Comparison of ENCODE assay signal across 28 cellular contexts in the genomic region with DNA sequence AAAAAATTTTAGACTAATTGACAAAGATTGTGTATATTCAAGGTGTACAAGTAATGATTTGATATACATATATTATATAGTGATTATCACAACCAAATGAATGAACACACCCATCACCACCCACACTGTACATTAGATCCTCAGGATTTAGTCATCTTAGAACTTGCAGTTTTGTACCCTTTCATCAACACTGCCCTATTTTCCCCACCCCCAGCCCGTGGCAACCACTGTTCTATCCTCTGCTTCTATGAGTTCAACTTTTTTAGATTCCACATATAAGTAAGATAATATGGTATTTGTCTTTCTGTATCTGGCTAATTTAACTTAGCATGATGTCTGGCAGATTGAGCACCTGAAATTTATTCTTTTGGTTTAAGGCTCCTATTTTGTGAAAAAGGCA.
"Had no signal": no experiment of that assay in that cellular context is flagged by ENCODE, and none has a peak within 500 bp of the region (broad histone marks: within the 10 kb centered on the region; RNA-seq: fewer than 3 reads in every experiment).

No MANE protein-coding gene starts in this region.

- H3K4me3 ChIP-seq: stomach, suprapubic skin, testis, thoracic aorta, thyroid gland, tibial artery, tibial nerve, transverse colon, upper lobe of left lung, upper lobe of right lung, uterus, vagina had no signal

- H3K4me1 Mint-ChIP-seq: stimulated activated effector memory CD8-positive, alpha-beta T cell treated with anti-CD3 and anti-CD28 coated beads, Interleukin-12 subunit alpha, Interleukin-12 subunit beta, amount 100 ng/mL, for 72 hours; stimulated activated memory B cell treated with anti-CD40 and anti-IgM and Interleukin-4, amounts not matched to agents 10 μg/mL and 1 μg/mL and 100 μg/mL, for 72 hours; stimulated activated naive B cell treated with anti-CD40 and anti-IgM and Interleukin-4, amounts not matched to agents 10 μg/mL and 1 μg/mL and 100 μg/mL, for 72 hours; stimulated activated naive CD8-positive, alpha-beta T cell treated with anti-CD3 and anti-CD28 coated beads, Interleukin-15, amount 100 ng/mL, for 72 hours had no signal

- H3K36me3 ChIP-seq: stomach, suprapubic skin, thoracic aorta, thyroid gland, tibial artery, tibial nerve, transverse colon, upper lobe of left lung, upper lobe of right lung, uterus, vagina had no signal

- H3K9me3 ChIP-seq: suprapubic skin, testis, thoracic aorta, thyroid gland, tibial artery, transverse colon, upper lobe of left lung, upper lobe of right lung, uterus, vagina had no signal

- H3K27ac Mint-ChIP-seq: stimulated activated effector memory CD8-positive, alpha-beta T cell treated with anti-CD3 and anti-CD28 coated beads, Interleukin-12 subunit alpha, Interleukin-12 subunit beta, amount 100 ng/mL, for 72 hours; stimulated activated memory B cell treated with anti-CD40 and anti-IgM and Interleukin-4, amounts not matched to agents 10 μg/mL and 1 μg/mL and 100 μg/mL, for 72 hours; stimulated activated naive B cell treated with anti-CD40 and anti-IgM and Interleukin-4, amounts not matched to agents 10 μg/mL and 1 μg/mL and 100 μg/mL, for 72 hours; stimulated activated naive CD8-positive, alpha-beta T cell treated with anti-CD3 and anti-CD28 coated beads, Interleukin-15, amount 100 ng/mL, for 72 hours; stimulated activated naive CD8-positive, alpha-beta T cell treated with anti-CD3 and anti-CD28 coated beads, Interleukin-15, Interleukin-2, amounts not matched to agents 100 ng/mL and 50 ng/mL, for 24 hours; type B pancreatic cell had no signal

- DNase-seq: stimulated activated CD4-positive, alpha-beta T cell treated with anti-CD3 and anti-CD28 coated beads, Interleukin-2, amount 100 ng/mL, for 48 hours; stimulated activated CD4-positive, alpha-beta T cell treated with anti-CD3 and anti-CD28 coated beads, Interleukin-4, amount 100 ng/mL, for 1 hour; stimulated activated CD4-positive, alpha-beta T cell treated with anti-CD3 and anti-CD28 coated beads, Interleukin-4, amount 100 ng/mL, for 24 hours; stimulated activated CD4-positive, alpha-beta T cell treated with anti-CD3 and anti-CD28 coated beads, Interleukin-4, amount 100 ng/mL, for 4 hours; stimulated activated CD8-positive, alpha-beta memory T cell treated with anti-CD3 and anti-CD28 coated beads, Interleukin-4, amount 100 ng/mL, for 48 hours; stimulated activated naive B cell treated with anti-CD40 and anti-IgM and Interleukin-4, amounts not matched to agents 10 μg/mL and 1 μg/mL and 100 μg/mL, for 72 hours; stimulated activated naive CD4-positive, alpha-beta T cell; stimulated activated naive CD4-positive, alpha-beta T cell treated with Interleukin-2 at 50 U/mL for 16 hours; stimulated activated naive CD8-positive, alpha-beta T cell treated with anti-CD3 and anti-CD28 coated beads, Interleukin-15, amount 100 ng/mL, for 72 hours; stimulated activated naive CD8-positive, alpha-beta T cell treated with anti-CD3 and anti-CD28 coated beads, Interleukin-15, Interleukin-2, amounts not matched to agents 100 U/mL and 50 U/mL, for 24 hours; stomach; substantia nigra; testis; thyroid gland; tibial artery; transverse colon; trophoblast cell; upper lobe of left lung; upper lobe of right lung; uterus had no signal

- H3K4me1 ChIP-seq: stomach, suprapubic skin, testis, thyroid gland, tibial artery, tibial nerve, transverse colon, upper lobe of left lung, upper lobe of right lung, uterus, vagina had no signal

- H3K27ac ChIP-seq: stomach, suprapubic skin, testis, thoracic aorta, thyroid gland, tibial artery, tibial nerve, transverse colon, upper lobe of left lung, upper lobe of right lung, uterus, vagina had no signal

- H3K9me3 Mint-ChIP-seq: stimulated activated effector memory CD8-positive, alpha-beta T cell treated with anti-CD3 and anti-CD28 coated beads, Interleukin-12 subunit alpha, Interleukin-12 subunit beta, amount 100 ng/mL, for 72 hours; stimulated activated naive CD8-positive, alpha-beta T cell treated with anti-CD3 and anti-CD28 coated beads, Interleukin-15, Interleukin-2, amounts not matched to agents 100 ng/mL and 50 ng/mL, for 24 hours; type B pancreatic cell had no signal

- H3K36me3 Mint-ChIP-seq: stimulated activated effector memory CD8-positive, alpha-beta T cell treated with anti-CD3 and anti-CD28 coated beads, Interleukin-12 subunit alpha, Interleukin-12 subunit beta, amount 100 ng/mL, for 72 hours; stimulated activated memory B cell treated with anti-CD40 and anti-IgM and Interleukin-4, amounts not matched to agents 10 μg/mL and 1 μg/mL and 100 μg/mL, for 72 hours; stimulated activated naive B cell treated with anti-CD40 and anti-IgM and Interleukin-4, amounts not matched to agents 10 μg/mL and 1 μg/mL and 100 μg/mL, for 72 hours; type B pancreatic cell had no signal

- H3K27me3 Mint-ChIP-seq: stimulated activated naive CD8-positive, alpha-beta T cell treated with anti-CD3 and anti-CD28 coated beads, Interleukin-15, Interleukin-2, amounts not matched to agents 100 ng/mL and 50 ng/mL, for 24 hours had no signal

- ATAC-seq: stimulated activated effector memory CD8-positive, alpha-beta T cell treated with anti-CD3 and anti-CD28 coated beads, Interleukin-12 subunit alpha, Interleukin-12 subunit beta, amount 100 ng/mL, for 72 hours; stimulated activated naive B cell treated with anti-CD40 and anti-IgM and Interleukin-4, amounts not matched to agents 10 μg/mL and 1 μg/mL and 100 μg/mL, for 72 hours; stimulated activated naive CD8-positive, alpha-beta T cell treated with anti-CD3 and anti-CD28 coated beads, Interleukin-15, amount 100 ng/mL, for 72 hours; stimulated activated naive CD8-positive, alpha-beta T cell treated with anti-CD3 and anti-CD28 coated beads, Interleukin-15, Interleukin-2, amounts not matched to agents 100 U/mL and 50 U/mL, for 24 hours; upper lobe of right lung had no signal

- H3K4me3 Mint-ChIP-seq: stimulated activated effector memory CD8-positive, alpha-beta T cell treated with anti-CD3 and anti-CD28 coated beads, Interleukin-12 subunit alpha, Interleukin-12 subunit beta, amount 100 ng/mL, for 72 hours; stimulated activated memory B cell treated with anti-CD40 and anti-IgM and Interleukin-4, amounts not matched to agents 10 μg/mL and 1 μg/mL and 100 μg/mL, for 72 hours; stimulated activated naive B cell treated with anti-CD40 and anti-IgM and Interleukin-4, amounts not matched to agents 10 μg/mL and 1 μg/mL and 100 μg/mL, for 72 hours; stimulated activated naive CD8-positive, alpha-beta T cell treated with anti-CD3 and anti-CD28 coated beads, Interleukin-15, amount 100 ng/mL, for 72 hours; stimulated activated naive CD8-positive, alpha-beta T cell treated with anti-CD3 and anti-CD28 coated beads, Interleukin-15, Interleukin-2, amounts not matched to agents 100 ng/mL and 50 ng/mL, for 24 hours; type B pancreatic cell had no signal

- H3K27me3 ChIP-seq: testis, thyroid gland, tibial nerve, transverse colon, upper lobe of left lung, upper lobe of right lung, uterus, vagina had no signal
